Comparison of ENCODE assay signal across 1 cellular context in the genomic region with DNA sequence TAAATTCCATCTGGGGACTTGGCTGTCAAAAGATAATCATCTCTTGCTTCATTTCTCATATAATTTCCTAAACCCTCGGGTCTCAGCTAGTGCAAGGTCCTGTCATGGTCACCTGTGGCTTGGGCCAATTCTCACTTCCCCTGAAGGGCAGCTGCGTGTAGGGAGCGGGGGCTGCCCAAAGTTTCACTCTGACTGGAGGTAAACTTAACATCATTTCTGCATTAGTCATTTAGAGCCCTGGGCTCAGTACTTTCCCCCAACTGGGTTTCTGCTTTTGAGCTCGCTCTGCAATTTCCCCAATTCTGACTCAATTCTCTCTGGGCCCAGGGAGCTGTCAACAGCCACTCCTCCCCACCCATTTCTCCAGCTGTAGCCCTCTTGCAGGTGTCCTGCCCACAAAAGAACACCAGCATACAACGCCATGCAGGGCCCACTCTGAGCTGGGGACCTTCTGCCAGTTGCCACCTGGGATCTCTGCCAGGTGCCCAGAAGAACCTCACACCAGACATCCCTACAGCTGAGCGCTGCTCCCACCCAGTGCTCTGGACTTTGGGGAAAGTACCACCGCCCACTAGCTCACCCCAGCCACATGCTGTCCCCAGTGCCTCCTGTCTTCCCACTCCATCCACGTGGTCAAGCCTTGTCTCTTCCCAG.
TF ChIP-seq lines count a peak whose summit lies in the region.

No MANE protein-coding gene starts in this region.

TF ChIP-seq in H1, 55 proteins besides CTCF, POLR2A, EP300 and RAD21:
- TF ChIP-seq POU5F1 (IDR thresholded peaks at IDR 0.05; ENCODE audit: low read depth, low read length) = no peak
- TF ChIP-seq, protein P1, sequence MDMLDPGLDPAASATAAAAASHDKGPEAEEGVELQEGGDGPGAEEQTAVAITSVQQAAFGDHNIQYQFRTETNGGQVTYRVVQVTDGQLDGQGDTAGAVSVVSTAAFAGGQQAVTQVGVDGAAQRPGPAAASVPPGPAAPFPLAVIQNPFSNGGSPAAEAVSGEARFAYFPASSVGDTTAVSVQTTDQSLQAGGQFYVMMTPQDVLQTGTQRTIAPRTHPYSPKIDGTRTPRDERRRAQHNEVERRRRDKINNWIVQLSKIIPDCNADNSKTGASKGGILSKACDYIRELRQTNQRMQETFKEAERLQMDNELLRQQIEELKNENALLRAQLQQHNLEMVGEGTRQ (IDR thresholded peaks at IDR 0.05; ENCODE audit: low read length) = no peak
- no peak for TF ChIP-seq KDM4A (IDR thresholded peaks at IDR 0.05; ENCODE audit: low read depth, low read length, severe bottlenecking)
- TF ChIP-seq ASH2L (IDR thresholded peaks at IDR 0.05; ENCODE audit: low read length) = no peak
- no peak for TF ChIP-seq ZNF274 (IDR thresholded peaks at IDR 0.05; ENCODE audit: borderline replicate concordance, extremely low read depth, low read length)
- no peak for TF ChIP-seq SIX5 (IDR thresholded peaks at IDR 0.05; ENCODE audit: low read depth, low read length)
- TF ChIP-seq RBBP5 (IDR thresholded peaks at IDR 0.05; ENCODE audit: borderline replicate concordance, low read depth, low read length) = no peak
- no peak for TF ChIP-seq SP4 (IDR thresholded peaks at IDR 0.05; ENCODE audit: low read length)
- TF ChIP-seq, protein P2, sequence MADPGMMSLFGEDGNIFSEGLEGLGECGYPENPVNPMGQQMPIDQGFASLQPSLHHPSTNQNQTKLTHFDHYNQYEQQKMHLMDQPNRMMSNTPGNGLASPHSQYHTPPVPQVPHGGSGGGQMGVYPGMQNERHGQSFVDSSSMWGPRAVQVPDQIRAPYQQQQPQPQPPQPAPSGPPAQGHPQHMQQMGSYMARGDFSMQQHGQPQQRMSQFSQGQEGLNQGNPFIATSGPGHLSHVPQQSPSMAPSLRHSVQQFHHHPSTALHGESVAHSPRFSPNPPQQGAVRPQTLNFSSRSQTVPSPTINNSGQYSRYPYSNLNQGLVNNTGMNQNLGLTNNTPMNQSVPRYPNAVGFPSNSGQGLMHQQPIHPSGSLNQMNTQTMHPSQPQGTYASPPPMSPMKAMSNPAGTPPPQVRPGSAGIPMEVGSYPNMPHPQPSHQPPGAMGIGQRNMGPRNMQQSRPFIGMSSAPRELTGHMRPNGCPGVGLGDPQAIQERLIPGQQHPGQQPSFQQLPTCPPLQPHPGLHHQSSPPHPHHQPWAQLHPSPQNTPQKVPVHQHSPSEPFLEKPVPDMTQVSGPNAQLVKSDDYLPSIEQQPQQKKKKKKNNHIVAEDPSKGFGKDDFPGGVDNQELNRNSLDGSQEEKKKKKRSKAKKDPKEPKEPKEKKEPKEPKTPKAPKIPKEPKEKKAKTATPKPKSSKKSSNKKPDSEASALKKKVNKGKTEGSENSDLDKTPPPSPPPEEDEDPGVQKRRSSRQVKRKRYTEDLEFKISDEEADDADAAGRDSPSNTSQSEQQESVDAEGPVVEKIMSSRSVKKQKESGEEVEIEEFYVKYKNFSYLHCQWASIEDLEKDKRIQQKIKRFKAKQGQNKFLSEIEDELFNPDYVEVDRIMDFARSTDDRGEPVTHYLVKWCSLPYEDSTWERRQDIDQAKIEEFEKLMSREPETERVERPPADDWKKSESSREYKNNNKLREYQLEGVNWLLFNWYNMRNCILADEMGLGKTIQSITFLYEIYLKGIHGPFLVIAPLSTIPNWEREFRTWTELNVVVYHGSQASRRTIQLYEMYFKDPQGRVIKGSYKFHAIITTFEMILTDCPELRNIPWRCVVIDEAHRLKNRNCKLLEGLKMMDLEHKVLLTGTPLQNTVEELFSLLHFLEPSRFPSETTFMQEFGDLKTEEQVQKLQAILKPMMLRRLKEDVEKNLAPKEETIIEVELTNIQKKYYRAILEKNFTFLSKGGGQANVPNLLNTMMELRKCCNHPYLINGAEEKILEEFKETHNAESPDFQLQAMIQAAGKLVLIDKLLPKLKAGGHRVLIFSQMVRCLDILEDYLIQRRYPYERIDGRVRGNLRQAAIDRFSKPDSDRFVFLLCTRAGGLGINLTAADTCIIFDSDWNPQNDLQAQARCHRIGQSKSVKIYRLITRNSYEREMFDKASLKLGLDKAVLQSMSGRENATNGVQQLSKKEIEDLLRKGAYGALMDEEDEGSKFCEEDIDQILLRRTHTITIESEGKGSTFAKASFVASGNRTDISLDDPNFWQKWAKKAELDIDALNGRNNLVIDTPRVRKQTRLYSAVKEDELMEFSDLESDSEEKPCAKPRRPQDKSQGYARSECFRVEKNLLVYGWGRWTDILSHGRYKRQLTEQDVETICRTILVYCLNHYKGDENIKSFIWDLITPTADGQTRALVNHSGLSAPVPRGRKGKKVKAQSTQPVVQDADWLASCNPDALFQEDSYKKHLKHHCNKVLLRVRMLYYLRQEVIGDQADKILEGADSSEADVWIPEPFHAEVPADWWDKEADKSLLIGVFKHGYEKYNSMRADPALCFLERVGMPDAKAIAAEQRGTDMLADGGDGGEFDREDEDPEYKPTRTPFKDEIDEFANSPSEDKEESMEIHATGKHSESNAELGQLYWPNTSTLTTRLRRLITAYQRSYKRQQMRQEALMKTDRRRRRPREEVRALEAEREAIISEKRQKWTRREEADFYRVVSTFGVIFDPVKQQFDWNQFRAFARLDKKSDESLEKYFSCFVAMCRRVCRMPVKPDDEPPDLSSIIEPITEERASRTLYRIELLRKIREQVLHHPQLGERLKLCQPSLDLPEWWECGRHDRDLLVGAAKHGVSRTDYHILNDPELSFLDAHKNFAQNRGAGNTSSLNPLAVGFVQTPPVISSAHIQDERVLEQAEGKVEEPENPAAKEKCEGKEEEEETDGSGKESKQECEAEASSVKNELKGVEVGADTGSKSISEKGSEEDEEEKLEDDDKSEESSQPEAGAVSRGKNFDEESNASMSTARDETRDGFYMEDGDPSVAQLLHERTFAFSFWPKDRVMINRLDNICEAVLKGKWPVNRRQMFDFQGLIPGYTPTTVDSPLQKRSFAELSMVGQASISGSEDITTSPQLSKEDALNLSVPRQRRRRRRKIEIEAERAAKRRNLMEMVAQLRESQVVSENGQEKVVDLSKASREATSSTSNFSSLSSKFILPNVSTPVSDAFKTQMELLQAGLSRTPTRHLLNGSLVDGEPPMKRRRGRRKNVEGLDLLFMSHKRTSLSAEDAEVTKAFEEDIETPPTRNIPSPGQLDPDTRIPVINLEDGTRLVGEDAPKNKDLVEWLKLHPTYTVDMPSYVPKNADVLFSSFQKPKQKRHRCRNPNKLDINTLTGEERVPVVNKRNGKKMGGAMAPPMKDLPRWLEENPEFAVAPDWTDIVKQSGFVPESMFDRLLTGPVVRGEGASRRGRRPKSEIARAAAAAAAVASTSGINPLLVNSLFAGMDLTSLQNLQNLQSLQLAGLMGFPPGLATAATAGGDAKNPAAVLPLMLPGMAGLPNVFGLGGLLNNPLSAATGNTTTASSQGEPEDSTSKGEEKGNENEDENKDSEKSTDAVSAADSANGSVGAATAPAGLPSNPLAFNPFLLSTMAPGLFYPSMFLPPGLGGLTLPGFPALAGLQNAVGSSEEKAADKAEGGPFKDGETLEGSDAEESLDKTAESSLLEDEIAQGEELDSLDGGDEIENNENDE (IDR thresholded peaks at IDR 0.05; ENCODE audit: insufficient replicate concordance, low read length) = no peak
- TF ChIP-seq TEAD4 (IDR thresholded peaks at IDR 0.05; ENCODE audit: low read depth, low read length) = no peak
- TF ChIP-seq, protein P3, sequence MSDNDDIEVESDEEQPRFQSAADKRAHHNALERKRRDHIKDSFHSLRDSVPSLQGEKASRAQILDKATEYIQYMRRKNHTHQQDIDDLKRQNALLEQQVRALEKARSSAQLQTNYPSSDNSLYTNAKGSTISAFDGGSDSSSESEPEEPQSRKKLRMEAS (IDR thresholded peaks at IDR 0.05) = no peak
- TF ChIP-seq, protein P4, sequence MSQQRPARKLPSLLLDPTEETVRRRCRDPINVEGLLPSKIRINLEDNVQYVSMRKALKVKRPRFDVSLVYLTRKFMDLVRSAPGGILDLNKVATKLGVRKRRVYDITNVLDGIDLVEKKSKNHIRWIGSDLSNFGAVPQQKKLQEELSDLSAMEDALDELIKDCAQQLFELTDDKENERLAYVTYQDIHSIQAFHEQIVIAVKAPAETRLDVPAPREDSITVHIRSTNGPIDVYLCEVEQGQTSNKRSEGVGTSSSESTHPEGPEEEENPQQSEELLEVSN (IDR thresholded peaks at IDR 0.05) = no peak
